ENCODE assay signal across 26 cellular contexts in the genomic region with DNA sequence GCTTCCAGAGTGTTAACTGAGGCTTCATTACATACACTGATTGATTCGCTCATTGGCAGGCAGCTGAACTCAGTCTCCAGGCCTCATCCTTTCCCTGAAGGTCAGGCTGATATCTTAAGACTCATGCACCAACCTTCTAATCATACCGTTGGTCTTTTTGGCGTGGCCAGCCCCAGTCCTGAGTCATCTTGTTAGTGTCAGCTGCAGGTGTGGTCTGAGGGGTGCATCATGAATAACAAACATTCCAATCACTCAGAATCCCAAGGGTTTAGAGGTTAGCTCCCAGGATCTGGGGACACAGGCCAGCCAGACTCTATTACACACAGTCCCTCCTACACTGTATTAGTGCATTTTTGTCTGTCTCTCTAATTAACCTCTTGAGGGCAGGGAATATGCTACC.
DNase-seq lines count a peak whose midpoint lies in the region; TF ChIP-seq lines count a peak whose summit lies in the region.
"Had no signal": no experiment of that assay in that cellular context is flagged by ENCODE, and none has a peak within 500 bp of the region (broad histone marks: within the 10 kb centered on the region; RNA-seq: fewer than 3 reads in every experiment).

No MANE protein-coding gene starts in this region.

- peak; percentile 25 for DNase-seq in activated CD4-positive, alpha-beta T cell treated with anti-CD3 and anti-CD28 coated beads, Interleukin-2, amount 10 ng/mL, durations not matched to agents 24 days and 14 days
- no peak for DNase-seq in activated CD4-positive, alpha-beta T cell treated with anti-CD3 and anti-CD28 coated beads, Interleukin-2, amount 50 U/mL, for 4 hours
- peak; percentile 26 for DNase-seq in T1000 (lab: John Stamatoyannopoulos, UW)
- peak; percentile 38 for DNase-seq in fibroblast of mammary gland (ENCODE audit: low read depth)
- no peak for DNase-seq in CD14-positive monocyte (ENCODE audit: low spot score)
- DNase-seq in HK-2 (ENCODE audit: unreplicated experiment) = no peak
- DNase-seq in thyroid gland = no peak
- no peak for DNase-seq in brain microvascular endothelial cell
- DNase-seq: activated CD4-positive, alpha-beta T cell treated with anti-CD3 and anti-CD28 coated beads, Interleukin-2, amount 10 ng/mL, durations not matched to agents 7 days and 5 days; activated CD8-positive, alpha-beta memory T cell treated with anti-CD3 and anti-CD28 coated beads, Interleukin-2, amount 50 U/mL, for 4 hours; COR-L47; erythroblast; HFFc6; left lung; NCI-H1436 treated with DMSO at 0.1 percent for 48 hours; NCI-H69; Right ventricle myocardium superior; stimulated activated CD4-positive, alpha-beta T cell treated with anti-CD3 and anti-CD28 coated beads, Interleukin-4, amount 100 ng/mL, for 24 hours; stomach; SW 1271; upper lobe of left lung had no signal

- no peaks in the 10 kb centered on the region for H3K27me3 Mint-ChIP-seq in activated CD4-positive, alpha-beta T cell treated with anti-CD3 and anti-CD28 coated beads, Interleukin-2, amount 10 ng/mL, durations not matched to agents 24 days and 14 days
- H3K27me3 Mint-ChIP-seq in CD14-positive monocyte (ENCODE audit: low read depth in 3 of 3) = peaks cover 0 to 2% (median 2%) of the 10 kb centered on the region in 3 donors
- H3K27me3 Mint-ChIP-seq: activated CD4-positive, alpha-beta T cell treated with anti-CD3 and anti-CD28 coated beads, Interleukin-2, amount 10 ng/mL, durations not matched to agents 7 days and 5 days had no signal

- TF ChIP-seq CTCF in fibroblast of mammary gland (conservative IDR thresholded peaks at IDR 0.05; ENCODE audit: control insufficient read depth, insufficient read depth, low read depth, low read length) = no peak
- no peak for TF ChIP-seq CTCF in CD14-positive monocyte (IDR thresholded peaks at IDR 0.05)
- no peak for TF ChIP-seq CTCF in thyroid gland (IDR thresholded peaks at IDR 0.05)
- no peak for TF ChIP-seq CTCF in brain microvascular endothelial cell (IDR thresholded peaks at IDR 0.05; ENCODE audit: low read depth, low read length, missing control alignments)

- peaks cover 0 to 8% of the 10 kb centered on the region in 2 donors for H3K4me1 ChIP-seq in thyroid gland
- H3K4me1 ChIP-seq: left lung, prostate gland, upper lobe of left lung had no signal

- WGBS in thyroid gland, 2 donors = 68 to 96% methylated on average over 3 of the region's 3 CpGs

- no peak overlapping the region for H3K4me3 ChIP-seq in fibroblast of mammary gland (ENCODE audit: control insufficient read depth, low read depth, low read length)
- no peak overlapping the region for H3K4me3 ChIP-seq in thyroid gland (replicated peaks in 1 of 3)
- no peak overlapping the region for H3K4me3 ChIP-seq in brain microvascular endothelial cell (ENCODE audit: low read depth, low read length)
- H3K4me3 ChIP-seq: cardiac muscle cell, left lung, prostate gland, skin epidermis, stomach, upper lobe of left lung had no signal

- no peak for TF ChIP-seq POLR2A in thyroid gland (IDR thresholded peaks at IDR 0.05)

- no peaks in the 10 kb centered on the region for H3K27me3 ChIP-seq in thyroid gland
- no peaks in the 10 kb centered on the region for H3K27me3 ChIP-seq in brain microvascular endothelial cell (replicated peaks)
- H3K27me3 ChIP-seq: left lung, upper lobe of left lung had no signal

- intact Hi-C loops in activated CD4-positive, alpha-beta T cell treated with anti-CD3 and anti-CD28 coated beads, Interleukin-2, amount 10 ng/mL, durations not matched to agents 24 days and 14 days (cut with micrococcal nuclease) = no loop called here
- intact Hi-C loops in CD14-positive monocyte (cut with micrococcal nuclease) (no loop called here), thyroid gland (cut with DNase I) (loop anchor here (10.0 kb wide), 1 partner anchor 377 kb away; no protein-coding TSS in a partner anchor)

- H3K36me3 Mint-ChIP-seq in activated CD4-positive, alpha-beta T cell treated with anti-CD3 and anti-CD28 coated beads, Interleukin-2, amount 10 ng/mL, durations not matched to agents 24 days and 14 days (ENCODE audit: low read depth) = no peaks in the 10 kb centered on the region
- no peaks in the 10 kb centered on the region for H3K36me3 Mint-ChIP-seq in CD14-positive monocyte

- in situ Hi-C loops in brain microvascular endothelial cell (cut with HindIII; ENCODE audit: low pct_ligation_motif_present, low sequenced_read_pairs) = no loop called here

- H3K9me3 ChIP-seq in thyroid gland = no peaks in the 10 kb centered on the region
- H3K9me3 ChIP-seq: left lung, prostate gland, stomach, upper lobe of left lung had no signal

- H3K27ac ChIP-seq in thyroid gland (no peak overlapping the region), brain microvascular endothelial cell (no peak overlapping the region)
- H3K27ac ChIP-seq: 22Rv1, cardiac muscle cell, left lung, prostate gland, skin epidermis, stomach, upper lobe of left lung had no signal

- no peaks in the 10 kb centered on the region for H3K9me3 Mint-ChIP-seq in activated CD4-positive, alpha-beta T cell treated with anti-CD3 and anti-CD28 coated beads, Interleukin-2, amount 10 ng/mL, durations not matched to agents 24 days and 14 days
- no peaks in the 10 kb centered on the region for H3K9me3 Mint-ChIP-seq in CD14-positive monocyte
- H3K9me3 Mint-ChIP-seq: activated CD4-positive, alpha-beta T cell treated with anti-CD3 and anti-CD28 coated beads, Interleukin-2, amount 10 ng/mL, durations not matched to agents 7 days and 5 days; HFFc6 had no signal

- H3K4me1 Mint-ChIP-seq in activated CD4-positive, alpha-beta T cell treated with anti-CD3 and anti-CD28 coated beads, Interleukin-2, amount 10 ng/mL, durations not matched to agents 24 days and 14 days = no peaks in the 10 kb centered on the region
- peaks cover 3% of the 10 kb centered on the region for H3K4me1 Mint-ChIP-seq in CD14-positive monocyte
- H3K4me1 Mint-ChIP-seq: activated CD4-positive, alpha-beta T cell treated with anti-CD3 and anti-CD28 coated beads, Interleukin-2, amount 10 ng/mL, durations not matched to agents 7 days and 5 days; B cell had no signal

- H3K4me3 Mint-ChIP-seq in activated CD4-positive, alpha-beta T cell treated with anti-CD3 and anti-CD28 coated beads, Interleukin-2, amount 10 ng/mL, durations not matched to agents 24 days and 14 days = no peak overlapping the region
- H3K4me3 Mint-ChIP-seq in CD14-positive monocyte = no peak overlapping the region
- H3K4me3 Mint-ChIP-seq: activated CD4-positive, alpha-beta T cell treated with anti-CD3 and anti-CD28 coated beads, Interleukin-2, amount 10 ng/mL, durations not matched to agents 7 days and 5 days; B cell; HFFc6 had no signal

- H3K36me3 ChIP-seq in thyroid gland (no peaks in the 10 kb centered on the region), brain microvascular endothelial cell (replicated peaks) (no peaks in the 10 kb centered on the region)
- H3K36me3 ChIP-seq: cardiac muscle cell, left lung, prostate gland, stomach, upper lobe of left lung had no signal

- H3K27ac Mint-ChIP-seq in activated CD4-positive, alpha-beta T cell treated with anti-CD3 and anti-CD28 coated beads, Interleukin-2, amount 10 ng/mL, durations not matched to agents 24 days and 14 days = no peak overlapping the region
- no peak overlapping the region for H3K27ac Mint-ChIP-seq in CD14-positive monocyte
- H3K27ac Mint-ChIP-seq: activated CD4-positive, alpha-beta T cell treated with anti-CD3 and anti-CD28 coated beads, Interleukin-2, amount 10 ng/mL, durations not matched to agents 7 days and 5 days; B cell; HFFc6 had no signal

Comparison
In these comparisons a context has a peak if more than half of its experiments do, and no peak if none do; other contexts are left out.
1. DNase-seq: peak in activated CD4-positive, alpha-beta T cell treated with anti-CD3 and anti-CD28 coated beads, Interleukin-2, amount 10 ng/mL, durations not matched to agents 24 days and 14 days (single experiment), T1000 (single experiment) and fibroblast of mammary gland (single experiment); none in activated CD4-positive, alpha-beta T cell treated with anti-CD3 and anti-CD28 coated beads, Interleukin-2, amount 50 U/mL, for 4 hours (0 of 2), CD14-positive monocyte (single experiment), HK-2 (single experiment), thyroid gland (0 of 2) and brain microvascular endothelial cell (single experiment).